25 cellular contexts compared by ENCODE assay signal in the genomic region with DNA sequence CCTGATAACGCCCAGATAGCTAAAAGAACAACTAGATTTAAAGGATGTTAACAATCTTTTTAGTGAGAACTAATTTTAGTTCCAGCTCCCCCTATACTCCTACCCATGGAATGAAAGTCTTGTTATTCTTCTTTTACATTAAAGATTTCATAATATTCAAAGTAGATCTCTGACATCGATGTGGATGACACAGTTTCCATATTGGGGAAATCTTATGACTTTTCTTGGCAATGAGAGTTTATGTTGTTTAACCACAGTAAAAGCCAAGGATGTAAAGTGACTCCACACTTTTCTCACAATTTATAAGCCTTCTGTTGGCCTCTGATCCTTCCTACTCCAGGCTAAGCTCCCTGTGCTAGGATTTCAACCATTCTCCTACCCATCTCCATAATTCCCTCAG.
DNase-seq lines count a peak whose midpoint lies in the region; ATAC-seq and TF ChIP-seq lines count a peak whose summit lies in the region.
"Had no signal": no experiment of that assay in that cellular context is flagged by ENCODE, and none has a peak within 500 bp of the region (broad histone marks: within the 10 kb centered on the region; RNA-seq: fewer than 3 reads in every experiment).

No MANE protein-coding gene starts in this region.

- H3K36me3 ChIP-seq in GM23248 (ENCODE audit: low read depth) (no peaks in the 10 kb centered on the region), Caco-2 (ENCODE audit: control insufficient read depth, insufficient read depth, low read length) (no peaks in the 10 kb centered on the region)
- H3K36me3 ChIP-seq: adrenal gland, suprapubic skin had no signal

- no peak overlapping the region for H3K4me2 ChIP-seq in GM23248 (ENCODE audit: unreplicated experiment)

- ATAC-seq in HG02852 (IDR thresholded peaks at IDR 0.05; ENCODE audit: unreplicated experiment): no peak
- ATAC-seq: esophagus mucosa had no signal

- no peak overlapping the region for H3K9ac ChIP-seq in GM23248

- H3K27ac ChIP-seq in GM23248: 0 out of 2 replicates have a peak overlapping the region, but pooled peaks have one; percentile 19
- H3K27ac ChIP-seq in angular gyrus (ENCODE audit: low read depth, low read length): peak overlapping the region; percentile 58
- H3K27ac ChIP-seq: C4-2B, suprapubic skin had no signal

- in situ Hi-C loops in GM23248 (cut with MboI): no loop called here

- no peaks in the 10 kb centered on the region for H3K9me3 Mint-ChIP-seq in Caco-2 (ENCODE audit: unreplicated experiment)
- H3K9me3 Mint-ChIP-seq: activated B cell treated with CpG ODN at 0.5 μM for 24 hours; activated CD4-positive, alpha-beta memory T cell treated with anti-CD3 and anti-CD28 coated beads, Interleukin-2, amount 10 ng/mL, durations not matched to agents 7 days and 5 days; memory B cell; naive B cell had no signal

- POLR2A ChIA-PET in Caco-2 (lab: Charles Lee): no interaction called here

- intact Hi-C loops in Caco-2 (cut with micrococcal nuclease; ENCODE audit: unreplicated experiment): no loop called here

- H3K27me3 ChIP-seq in GM23248 (replicated peaks; ENCODE audit: insufficient read depth) (no peaks in the 10 kb centered on the region), Caco-2 (replicated peaks; ENCODE audit: control insufficient read depth, insufficient read depth, low read length) (no peaks in the 10 kb centered on the region)
- H3K27me3 ChIP-seq: adrenal gland, suprapubic skin had no signal

- no peaks in the 10 kb centered on the region for H3K79me2 ChIP-seq in GM23248 (ENCODE audit: insufficient read depth)

- H3K4me1 Mint-ChIP-seq in Caco-2 (ENCODE audit: low read depth, unreplicated experiment): peaks cover 4% of the 10 kb centered on the region
- H3K4me1 Mint-ChIP-seq: activated B cell treated with CpG ODN at 0.5 μM for 24 hours; activated CD4-positive, alpha-beta memory T cell treated with anti-CD3 and anti-CD28 coated beads, Interleukin-2, amount 10 ng/mL, durations not matched to agents 7 days and 5 days; memory B cell; naive B cell had no signal

- H4K20me1 ChIP-seq in GM23248 (ENCODE audit: insufficient read depth): no peaks in the 10 kb centered on the region

- H3K4me1 ChIP-seq in GM23248 (ENCODE audit: insufficient read depth): peaks cover 19% of the 10 kb centered on the region
- no peaks in the 10 kb centered on the region for H3K4me1 ChIP-seq in Caco-2

- no peaks in the 10 kb centered on the region for H3K9me3 ChIP-seq in GM23248 (ENCODE audit: low read depth)
- no peaks in the 10 kb centered on the region for H3K9me3 ChIP-seq in Caco-2
- H3K9me3 ChIP-seq: adrenal gland, suprapubic skin had no signal

- H3K9me2 ChIP-seq in GM23248 (ENCODE audit: insufficient read depth): no peaks in the 10 kb centered on the region

- DNase-seq in GM23248: peak; percentile 34
- peak; percentile 64 for DNase-seq in fibroblast of pulmonary artery (ENCODE audit: low read depth)
- DNase-seq in putamen (ENCODE audit: low spot score): peak; percentile 67
- DNase-seq in DMS53 treated with DMSO at 0.1 percent for 48 hours (lab: John Stamatoyannopoulos, UW; ENCODE audit: unreplicated experiment): no peak
- DNase-seq in activated T-cell treated with anti-CD3 and anti-CD28 coated beads, Interleukin-2, amount 50 U/mL, for 48 hours: no peak
- DNase-seq in Caco-2: no peak
- DNase-seq: ACHN; activated B cell treated with CpG ODN at 0.5 μM for 24 hours; activated CD4-positive, alpha-beta memory T cell treated with anti-CD3 and anti-CD28 coated beads, Interleukin-2, amount 10 ng/mL, durations not matched to agents 7 days and 5 days; activated T-cell treated with anti-CD3 and anti-CD28 coated beads for 4 hours; adrenal gland; effector memory CD4-positive, alpha-beta T cell; EL; H7; naive B cell; NCI-H187; NCI-H2227 treated with DMSO at 0.1 percent for 48 hours; right cardiac atrium; SW 1271 had no signal

- no TSS peak for BruUV-seq in Caco-2 (replicated peaks; lab: Mats Ljungman, UMichigan)

- H3K27me3 Mint-ChIP-seq in Caco-2 (ENCODE audit: insufficient read depth, unreplicated experiment): no peaks in the 10 kb centered on the region
- H3K27me3 Mint-ChIP-seq: activated CD4-positive, alpha-beta memory T cell treated with anti-CD3 and anti-CD28 coated beads, Interleukin-2, amount 10 ng/mL, durations not matched to agents 7 days and 5 days had no signal

- H3K4me3 Mint-ChIP-seq in Caco-2 (ENCODE audit: unreplicated experiment): no peak overlapping the region
- H3K4me3 Mint-ChIP-seq: activated B cell treated with CpG ODN at 0.5 μM for 24 hours; activated CD4-positive, alpha-beta memory T cell treated with anti-CD3 and anti-CD28 coated beads, Interleukin-2, amount 10 ng/mL, durations not matched to agents 7 days and 5 days; memory B cell; naive B cell had no signal

- H2AFZ ChIP-seq in GM23248: peak overlapping the region; percentile 35

- 78 to 88% methylated on average over 2 of the region's 2 CpGs for WGBS in GM23248 (ENCODE audit: low coverage in 1 of 2, low lambda C conversion rate in 2 of 2, missing lambda C conversion rate in 2 of 2), 2 experiments

- H3K4me3 ChIP-seq in GM23248 (no peak overlapping the region), fibroblast of pulmonary artery (replicated peaks; ENCODE audit: low read depth, low read length) (no peak overlapping the region), Caco-2 (ENCODE audit: low read depth, low read length) (no peak overlapping the region)
- H3K4me3 ChIP-seq: adrenal gland, suprapubic skin had no signal

- CTCF ChIA-PET in Caco-2 (lab: Charles Lee): no interaction called here

- H3K36me3 Mint-ChIP-seq in Caco-2 (ENCODE audit: insufficient read depth, unreplicated experiment): peaks cover 4% of the 10 kb centered on the region
- H3K36me3 Mint-ChIP-seq: memory B cell, naive B cell had no signal

- H3K27ac Mint-ChIP-seq in Caco-2 (ENCODE audit: unreplicated experiment): no peak overlapping the region
- H3K27ac Mint-ChIP-seq: activated B cell treated with CpG ODN at 0.5 μM for 24 hours; activated CD4-positive, alpha-beta memory T cell treated with anti-CD3 and anti-CD28 coated beads, Interleukin-2, amount 10 ng/mL, durations not matched to agents 7 days and 5 days; memory B cell; naive B cell had no signal

- TF ChIP-seq CTCF in fibroblast of pulmonary artery (IDR thresholded peaks at IDR 0.05; ENCODE audit: low read length, missing control alignments): no peak
- TF ChIP-seq CTCF in Caco-2 (IDR thresholded peaks at IDR 0.05; ENCODE audit: insufficient read depth in 1 of 2, low read depth in 1 of 2, low read length in 1 of 2, severe bottlenecking in 1 of 2, unreplicated experiment in 1 of 2): no peak

- no peaks in the 10 kb centered on the region for H3F3A ChIP-seq in GM23248 (ENCODE audit: insufficient read depth)

Comparison
In these comparisons a context has a peak if more than half of its experiments do, and no peak if none do; other contexts are left out.
1. DNase-seq: peak in GM23248 (single experiment), fibroblast of pulmonary artery (single experiment) and putamen (single experiment); none in DMS53 treated with DMSO at 0.1 percent for 48 hours (single experiment), activated T-cell treated with anti-CD3 and anti-CD28 coated beads, Interleukin-2, amount 50 U/mL, for 48 hours (0 of 2) and Caco-2 (0 of 2).